Comparison of ENCODE assay signal across 9 cellular contexts in genomic region chr19:14347999-14348889, GRCh38. TPM values are rescaled to one million over a fixed set of nuclear protein-coding genes. Genes with fewer than 3 reads are reported as not detected.
A peak's percentile ranks its signal among the peaks of the same experiment; 100 is the strongest.
DNase-seq lines count a peak whose midpoint lies in the region; ATAC-seq, FAIRE-seq and TF ChIP-seq lines count a peak whose summit lies in the region.
"Had no signal": no experiment of that assay in that cellular context is flagged by ENCODE, and none has a peak within 500 bp of the region (broad histone marks: within the 10 kb centered on the region; RNA-seq: fewer than 3 reads in every experiment).

No MANE protein-coding gene starts in this region.

- TF ChIP-seq CTCF in activated B cell treated with CpG ODN at 0.5 μM for 24 hours (IDR thresholded peaks at IDR 0.05): peak; percentile 83
- peak; percentile 92 for TF ChIP-seq CTCF in HepG2 (CRISPR knock-in tag; IDR thresholded peaks at IDR 0.05)

- H3K9me2 ChIP-seq in Karpas-422 (replicated peaks; ENCODE audit: insufficient read depth, low read length): no peaks in the 10 kb centered on the region

- POLR2A ChIA-PET in activated B cell treated with CpG ODN at 0.5 μM for 24 hours (lab: Charles Lee) (interaction anchor here (0.6 to 1.3 kb wide), 7 partner anchors 31 to 1736 kb away, joined by 3 to 6 read pairs (median 4); partner anchors contain the start of gene ASF1B), HepG2 (lab: Yijun Ruan, JAX) (no interaction called here)

- WGBS in HepG2 (ENCODE audit: low lambda C conversion rate): 19% methylated on average over 25 of the region's 36 CpGs

- H3K9me3 ChIP-seq in Karpas-422 (ENCODE audit: low read length) (no peaks in the 10 kb centered on the region), HepG2 (ENCODE audit: low read length) (no peaks in the 10 kb centered on the region)

- H4K20me1 ChIP-seq in Karpas-422 (ENCODE audit: insufficient read depth, low read depth, low read length) (0 out of 2 replicates have a peak, but pooled peaks cover 2% of the 10 kb centered on the region), HepG2 (ENCODE audit: insufficient read depth, low read length) (no peaks in the 10 kb centered on the region)

- peak overlapping the region; percentile 24 for H3K27ac Mint-ChIP-seq in activated B cell treated with CpG ODN at 0.5 μM for 24 hours
- no peak overlapping the region for H3K27ac Mint-ChIP-seq in central memory CD8-positive, alpha-beta T cell (ENCODE audit: low read depth)

- no TSS peak for BruUV-seq in HepG2 (replicated peaks; lab: Mats Ljungman, UMichigan)

- H3K36me3 ChIP-seq in Karpas-422 (ENCODE audit: insufficient read depth, low read length) (no peaks in the 10 kb centered on the region), HepG2 (replicated peaks in 1 of 2; ENCODE audit: control insufficient read depth in 1 of 2, insufficient read depth in 2 of 2, low read length in 2 of 2) (no peaks in the 10 kb centered on the region)

- intact Hi-C loops in activated B cell treated with CpG ODN at 0.5 μM for 24 hours (cut with micrococcal nuclease) (loop anchor here (1.0 to 10.0 kb wide), 5 partner anchors 63 to 468 kb away; partner anchors contain the start of gene ASF1B), HepG2 (cut with micrococcal nuclease; ENCODE audit: unreplicated experiment) (no loop called here)

- DNase-seq in EL: peak; percentile 55
- peak; percentile 77 for DNase-seq in Karpas-422
- DNase-seq in activated B cell treated with CpG ODN at 0.5 μM for 24 hours: peak; percentile 66
- peak; percentile 38 to 60 for DNase-seq in central memory CD8-positive, alpha-beta T cell (ENCODE audit: low spot score in 2 of 2)
- DNase-seq in HepG2 (ENCODE audit: low spot score): peak; percentile 28
- peak in 2 of 3 experiments; percentile 43 to 46 for DNase-seq in stimulated activated CD4-positive, alpha-beta T cell treated with anti-CD3 and anti-CD28 coated beads, TNF-alpha, amount 100 ng/mL, for 4 hours (ENCODE audit: low read depth in 3 of 3)

- H3K27me3 ChIP-seq in Karpas-422 (ENCODE audit: low read length) (no peaks in the 10 kb centered on the region), HepG2 (ENCODE audit: control insufficient read depth in 1 of 2, insufficient read depth in 2 of 2, low read length in 2 of 2) (peaks cover 5 to 24% of the 10 kb centered on the region in 2 experiments; a peak in 4 of 5 replicates)

- peak overlapping the region; percentile 57 for H3K4me3 Mint-ChIP-seq in activated B cell treated with CpG ODN at 0.5 μM for 24 hours
- peak overlapping the region; percentile 59 for H3K4me3 Mint-ChIP-seq in central memory CD8-positive, alpha-beta T cell

- no peak for TF ChIP-seq POLR2A in HepG2 (IDR thresholded peaks at IDR 0.05; ENCODE audit: insufficient read depth in 1 of 2, low read depth in 2 of 2, low read length in 2 of 2)

- in situ Hi-C loops in HepG2 (cut with HindIII; ENCODE audit: extremely low pct_ligation_motif_present, low pct_unique_long_range_greater_than_20kb): loop anchor here (5.0 kb wide), 1 partner anchor 146 kb away; no protein-coding TSS in a partner anchor

- no peak overlapping the region for H3K4me2 ChIP-seq in Karpas-422 (ENCODE audit: low read depth, low read length, poor library complexity, severe bottlenecking)
- peak overlapping the region; percentile 64 for H3K4me2 ChIP-seq in HepG2 (ENCODE audit: low read depth, low read length)

- no peaks in the 10 kb centered on the region for H3K27me3 Mint-ChIP-seq in activated B cell treated with CpG ODN at 0.5 μM for 24 hours
- no peaks in the 10 kb centered on the region for H3K27me3 Mint-ChIP-seq in central memory CD8-positive, alpha-beta T cell

- H3K79me2 ChIP-seq in Karpas-422 (ENCODE audit: low read length) (no peaks in the 10 kb centered on the region), HepG2 (ENCODE audit: insufficient read depth, low read length) (no peaks in the 10 kb centered on the region)

- no peak overlapping the region for H3K27ac ChIP-seq in Karpas-422 (ENCODE audit: low read length)
- no peak overlapping the region for H3K27ac ChIP-seq in HepG2 (ENCODE audit: extremely low read length, insufficient read depth, low read length)
- H3K27ac ChIP-seq: epithelial cell of prostate had no signal

- H3K36me3 Mint-ChIP-seq in activated B cell treated with CpG ODN at 0.5 μM for 24 hours (ENCODE audit: low read depth): no peaks in the 10 kb centered on the region
- peaks cover 4% of the 10 kb centered on the region for H3K36me3 Mint-ChIP-seq in central memory CD8-positive, alpha-beta T cell (ENCODE audit: insufficient read depth)

- H2AFZ ChIP-seq in Karpas-422 (ENCODE audit: low read length) (no peak overlapping the region), HepG2 (ENCODE audit: low read length) (no peak overlapping the region)

- TF ChIP-seq RAD21 in HepG2 (CRISPR knock-in tag; IDR thresholded peaks at IDR 0.05): peak; percentile 90

- CTCF ChIA-PET in activated B cell treated with CpG ODN at 0.5 μM for 24 hours (lab: Charles Lee): interaction anchor here (0.6 to 3.4 kb wide), 32 partner anchors 10 to 469 kb away, joined by 3 to 42 read pairs (median 4); partner anchors contain the start of genes ASF1B, IL27RA and MISP3
- CTCF ChIA-PET in HepG2 (lab: Yijun Ruan, JAX; ENCODE audit: low intra/inter-chr PET ratio, low total read pairs): interaction anchor here (1.3 to 1.8 kb wide), 3 partner anchors 148 to 152 kb away, joined by 5 to 8 read pairs (median 6); no protein-coding TSS in a partner anchor

- ATAC-seq in activated B cell treated with CpG ODN at 0.5 μM for 24 hours (ENCODE audit: low read depth) (peak; percentile 80), HepG2 (peak; percentile 72), HG03378 (IDR thresholded peaks at IDR 0.05; ENCODE audit: unreplicated experiment) (no peak), GM18498 (IDR thresholded peaks at IDR 0.05; ENCODE audit: unreplicated experiment) (no peak)
- ATAC-seq in central memory CD8-positive, alpha-beta T cell (replicated peaks; ENCODE audit: extremely low read depth, poor library complexity, severe bottlenecking): peak; percentile 44

- no peaks in the 10 kb centered on the region for H3K4me1 ChIP-seq in Karpas-422 (ENCODE audit: low read length)
- peaks cover 32% of the 10 kb centered on the region for H3K4me1 ChIP-seq in HepG2 (ENCODE audit: insufficient read depth, low read length)

- TF ChIP-seq EP300 in HepG2 (IDR thresholded peaks at IDR 0.05; ENCODE audit: low read depth in 2 of 2, low read length in 2 of 2): 0 out of 4 replicates have a peak, but pooled peaks of 1 of the 2 experiments have one; percentile 6
- TF ChIP-seq EP300 in HepG2 (CRISPR knock-in tag; IDR thresholded peaks at IDR 0.05; ENCODE audit: borderline replicate concordance): no peak

- H3K9me3 Mint-ChIP-seq in activated B cell treated with CpG ODN at 0.5 μM for 24 hours: no peaks in the 10 kb centered on the region
- H3K9me3 Mint-ChIP-seq in central memory CD8-positive, alpha-beta T cell: no peaks in the 10 kb centered on the region

- H3K9ac ChIP-seq in Karpas-422 (ENCODE audit: low read length) (no peak overlapping the region), HepG2 (ENCODE audit: insufficient read depth, low read depth, low read length) (0 out of 2 replicates have a peak overlapping the region, but pooled peaks have one; percentile 26)

- peaks cover 27% of the 10 kb centered on the region for H3K4me1 Mint-ChIP-seq in activated B cell treated with CpG ODN at 0.5 μM for 24 hours
- H3K4me1 Mint-ChIP-seq in central memory CD8-positive, alpha-beta T cell: peaks cover 14% of the 10 kb centered on the region

- H3K4me3 ChIP-seq in Karpas-422 (ENCODE audit: low read length) (no peak overlapping the region), HepG2 (replicated peaks in 1 of 3; ENCODE audit: insufficient read depth in 1 of 3, low read depth in 2 of 3, low read length in 3 of 3) (peak overlapping the region in 1 of 3 experiments; percentile 51; a peak in 1 of 6 replicates)

- FAIRE-seq in HepG2 (lab: Jason Lieb, UNC): peak; percentile 36

RNA-seq across cellular contexts. Expression of gene ADGRE5, which starts 33.0 kb away (rescaled TPM):
- total RNA-seq in Karpas-422 (2014; rRNA removed; shearing (Covaris generic); ENCODE audit: low replicate concordance): not detected in 2 replicates
- 129 and 135 TPM in 2 replicates for total RNA-seq in activated B cell treated with CpG ODN at 0.5 μM for 24 hours
- total RNA-seq in HepG2 (2016; rRNA removed; fragmentation: Illumina TruSeq; extraction: Trizol): 1.3 and 2.0 TPM in 2 replicates
- total RNA-seq in HepG2 (2016; cell fraction: cytosol; rRNA removed; fragmentation: Illumina TruSeq; extraction: Trizol; ENCODE audit: low read depth): 0.40 and 0.44 TPM in 2 replicates
- 0.91 and 2.6 TPM in 2 replicates for total RNA-seq in HepG2 (2016; cell fraction: insoluble cytoplasmic fraction; rRNA removed; fragmentation: Illumina TruSeq; extraction: Trizol)
- total RNA-seq in HepG2 (2016; cell fraction: membrane; rRNA removed; fragmentation: Illumina TruSeq; extraction: Trizol): 0.79 and 1.5 TPM in 2 replicates
- total RNA-seq in HepG2 (2016; cell fraction: nucleus; rRNA removed; fragmentation: Illumina TruSeq; extraction: Trizol): 3.3 and 3.7 TPM in 2 replicates
- 1.8 and 2.5 TPM in 2 replicates for polyA plus RNA-seq in HepG2 (2011; rRNA removed)
- polyA plus RNA-seq in HepG2 (2011; cell fraction: cytosol; rRNA removed): 1.4 and 1.8 TPM in 2 replicates
- polyA plus RNA-seq in HepG2 (2011; cell fraction: nucleus; rRNA removed): 3.9 and 4.1 TPM in 2 replicates
- polyA plus RNA-seq in HepG2 (2012): 1.7 and 2.4 TPM in 2 replicates
- 0.36 and 0.60 TPM in 2 replicates for polyA plus RNA-seq in HepG2 (2016; cell fraction: cytosol; fragmentation: Illumina TruSeq; extraction: Trizol; ENCODE audit: low read depth)
- 0.71 and 0.82 TPM in 2 replicates for polyA plus RNA-seq in HepG2 (2016; cell fraction: insoluble cytoplasmic fraction; fragmentation: Illumina TruSeq; extraction: Trizol; ENCODE audit: low read depth)
- 0.50 and 0.76 TPM in 2 replicates for polyA plus RNA-seq in HepG2 (2016; cell fraction: membrane; fragmentation: Illumina TruSeq; extraction: Trizol; ENCODE audit: low read depth)
- 3.5 and 7.3 TPM in 2 replicates for polyA plus RNA-seq in HepG2 (2016; cell fraction: nucleus; fragmentation: Illumina TruSeq; extraction: Trizol; ENCODE audit: insufficient read depth, low read depth)
- polyA minus RNA-seq in HepG2 (2011; rRNA and poly(A)+ RNA removed; ENCODE audit: low replicate concordance): 4.6 and 72.7 TPM in 2 replicates
- 1.7 and 2.8 TPM in 2 replicates for polyA minus RNA-seq in HepG2 (2011; cell fraction: cytosol; rRNA and poly(A)+ RNA removed)
- 1.6 and 1.8 TPM in 2 replicates for polyA minus RNA-seq in HepG2 (2011; cell fraction: nucleus; rRNA and poly(A)+ RNA removed)

Comparison
In these comparisons a context has a peak if more than half of its experiments do, and no peak if none do; other contexts are left out.
1. ATAC-seq: peak in activated B cell treated with CpG ODN at 0.5 μM for 24 hours (single experiment), central memory CD8-positive, alpha-beta T cell (single experiment) and HepG2 (single experiment); none in HG03378 (single experiment) and GM18498 (single experiment).
2. RNA of gene ADGRE5, which starts 33.0 kb away (total RNA-seq): 129 to 135 TPM in activated B cell treated with CpG ODN at 0.5 μM for 24 hours; 0.40 to 3.7 TPM in HepG2 and not detected in Karpas-422; every median in the first group is over 10 times any median in the second.
3. Peak in every context shown above with its lines, with median percentiles within 50 percentile points of each other: DNase-seq.